In genomic region chr2:142973160-142973821, GRCh38 we compare ENCODE assay signal across 13 cellular contexts.
DNase-seq lines count a peak whose midpoint lies in the region; ATAC-seq and TF ChIP-seq lines count a peak whose summit lies in the region.
"Had no signal": no experiment of that assay in that cellular context is flagged by ENCODE, and none has a peak within 500 bp of the region (broad histone marks: within the 10 kb centered on the region; RNA-seq: fewer than 3 reads in every experiment).

No MANE protein-coding gene starts in this region.

- H3K27me3 ChIP-seq in H9 (ENCODE audit: insufficient read depth, low read length) = no peaks in the 10 kb centered on the region
- H3K27me3 ChIP-seq in esophagus squamous epithelium = no peaks in the 10 kb centered on the region
- no peaks in the 10 kb centered on the region for H3K27me3 ChIP-seq in parathyroid adenoma (ENCODE audit: control insufficient read depth, insufficient read depth, low read length)
- H3K27me3 ChIP-seq in SK-N-SH (ENCODE audit: insufficient read depth) = no peaks in the 10 kb centered on the region
- H3K27me3 ChIP-seq: BLaER1 treated with 17β-estradiol and CSF1 and Interleukin-3, amounts not matched to agents 10 nM and 100 nM; SJSA1 had no signal

- H3T11ph ChIP-seq in H9 (ENCODE audit: low read length) = no peak overlapping the region

- H3F3A ChIP-seq in SK-N-SH (replicated peaks; ENCODE audit: insufficient read depth) = no peaks in the 10 kb centered on the region

- H2AFZ ChIP-seq in H9 (ENCODE audit: low read length) (peak overlapping the region; percentile 23), parathyroid adenoma (peak overlapping the region; percentile 10), SK-N-SH (ENCODE audit: low read depth) (no peak overlapping the region)

- ATAC-seq in HG03521 (IDR thresholded peaks at IDR 0.05; ENCODE audit: unreplicated experiment) = no peak

- H3K18ac ChIP-seq in H9 (ENCODE audit: insufficient read length, low read depth, low read length) = no peak overlapping the region

- no peaks in the 10 kb centered on the region for H3K23me2 ChIP-seq in H9 (ENCODE audit: insufficient read length, low read depth, low read length, poor library complexity, severe bottlenecking)

- no peak overlapping the region for H2AK5ac ChIP-seq in H9 (ENCODE audit: insufficient read length, low read length)

- no peaks in the 10 kb centered on the region for H3K79me1 ChIP-seq in H9 (ENCODE audit: insufficient read depth, low read depth, low read length, poor library complexity, severe bottlenecking)

- H3K9me2 ChIP-seq in SK-N-SH = no peaks in the 10 kb centered on the region

- no CpG with 5 or more reads among the region's 4 CpGs for WGBS in H9 (ENCODE audit: extremely low coverage, insufficient read length, low lambda C conversion rate)
- WGBS in esophagus squamous epithelium, 2 donors = 40 to 43% methylated on average over 4 of the region's 4 CpGs
- WGBS in SK-N-SH (ENCODE audit: low lambda C conversion rate) = 47% methylated on average over 4 of the region's 4 CpGs

- H3K4me3 Mint-ChIP-seq in H9 = no peak overlapping the region

- no peak overlapping the region for H2BK20ac ChIP-seq in H9 (ENCODE audit: low read depth, low read length, poor library complexity, severe bottlenecking)

- no peak overlapping the region for H3K4me2 ChIP-seq in H9 (ENCODE audit: insufficient read depth, insufficient read length, low read length)
- no peak overlapping the region for H3K4me2 ChIP-seq in parathyroid adenoma (ENCODE audit: low read length)
- no peak overlapping the region for H3K4me2 ChIP-seq in SK-N-SH

- H3K56ac ChIP-seq in H9 (ENCODE audit: insufficient read length, low read depth, low read length) = no peak overlapping the region

- peak overlapping the region; percentile 93 to 98 (median 93) for H3K27ac Mint-ChIP-seq in H9

- H3K36me3 ChIP-seq in SK-N-MC (ENCODE audit: insufficient read depth, low read length) = no peaks in the 10 kb centered on the region
- H3K36me3 ChIP-seq in esophagus squamous epithelium = no peaks in the 10 kb centered on the region
- no peaks in the 10 kb centered on the region for H3K36me3 ChIP-seq in parathyroid adenoma (ENCODE audit: control insufficient read depth, insufficient read depth, low read length)
- no peaks in the 10 kb centered on the region for H3K36me3 ChIP-seq in SK-N-SH (replicated peaks in 1 of 2; ENCODE audit: control insufficient read depth in 1 of 2, insufficient read depth in 2 of 2, low read length in 1 of 2)
- H3K36me3 ChIP-seq: SJSA1 had no signal

- H3K36me3 Mint-ChIP-seq in H9 (ENCODE audit: insufficient read depth in 1 of 3, low read depth in 3 of 3) = peaks cover 13 to 17% (median 13%) of the 10 kb centered on the region in 3 experiments; a peak in 6 of 7 replicates

- H3K4ac ChIP-seq in H9 (ENCODE audit: low read depth, low read length) = no peak overlapping the region

- no peak overlapping the region for H3K23ac ChIP-seq in H9 (ENCODE audit: insufficient read length, low read depth, low read length)

- no peak overlapping the region for H4K5ac ChIP-seq in H9 (ENCODE audit: insufficient read length, low read depth, low read length)

- H2BK5ac ChIP-seq in H9 (ENCODE audit: insufficient read length, low read length) = no peak overlapping the region

- CTCF ChIA-PET in SK-N-SH (lab: Yijun Ruan, JAX) = interaction anchor here (1.2 kb wide), 1 partner anchor 8 kb away, joined by 3 read pairs; no protein-coding TSS in a partner anchor

- TF ChIP-seq POLR2A in esophagus squamous epithelium (IDR thresholded peaks at IDR 0.05) = no peak

- intact Hi-C loops in esophagus squamous epithelium (cut with DNase I) = no loop called here

- no peak overlapping the region for H3K9ac ChIP-seq in H9 (ENCODE audit: extremely low read depth, insufficient read length, low read length)
- H3K9ac ChIP-seq in SK-N-MC (ENCODE audit: insufficient read length) = no peak overlapping the region
- no peak overlapping the region for H3K9ac ChIP-seq in parathyroid adenoma
- H3K9ac ChIP-seq in SK-N-SH = no peak overlapping the region

- POLR2A ChIA-PET in SK-N-SH (lab: Yijun Ruan, JAX) = no interaction called here

- H2BK120ac ChIP-seq in H9 (ENCODE audit: low read depth, low read length, poor library complexity, severe bottlenecking) = no peak overlapping the region

- H4K20me1 ChIP-seq in H9 (ENCODE audit: control insufficient read depth, insufficient read depth, insufficient read length) = no peaks in the 10 kb centered on the region
- H4K20me1 ChIP-seq in SK-N-SH (ENCODE audit: insufficient read depth) = no peaks in the 10 kb centered on the region

- H3K4me1 ChIP-seq in H9 (ENCODE audit: insufficient read depth, low read length) (peaks cover 15% of the 10 kb centered on the region), esophagus squamous epithelium (peaks cover 7 to 26% (median 14%) of the 10 kb centered on the region in 3 donors), parathyroid adenoma (no peaks in the 10 kb centered on the region), SK-N-SH (ENCODE audit: control insufficient read depth in 1 of 2, insufficient read depth in 2 of 2, low read depth in 1 of 2, low read length in 1 of 2) (no peaks in the 10 kb centered on the region; a peak in 1 of 4 replicates)

- TF ChIP-seq CTCF in H9 (conservative IDR thresholded peaks at IDR 0.05) (no peak), esophagus squamous epithelium (IDR thresholded peaks at IDR 0.05) (no peak), parathyroid adenoma (IDR thresholded peaks at IDR 0.05) (no peak), SK-N-SH (IDR thresholded peaks at IDR 0.05) (no peak)

- DNase-seq in H9 (no peak), SK-N-MC (ENCODE audit: low read depth, low spot score) (no peak), esophagus squamous epithelium (lab: John Stamatoyannopoulos, UW) (no peak), SK-N-SH (no peak), NCI-H2227 (lab: John Stamatoyannopoulos, UW; ENCODE audit: unreplicated experiment) (no peak)
- DNase-seq in stimulated activated naive CD4-positive, alpha-beta T cell treated with Interleukin-2 at 50 U/mL for 16 hours (lab: John Stamatoyannopoulos, UW) = no peak
- DNase-seq: activated effector memory CD4-positive, alpha-beta T cell treated with anti-CD3 and anti-CD28 coated beads, Interleukin-2, amount 50 U/mL, for 16 hours; EL; NCI-H2171 treated with DMSO at 0.1 percent for 48 hours had no signal

- no peaks in the 10 kb centered on the region for H3K9me3 ChIP-seq in H9 (ENCODE audit: control insufficient read depth, low read depth, low read length)
- no peaks in the 10 kb centered on the region for H3K9me3 ChIP-seq in SK-N-MC (ENCODE audit: low read depth, low read length)
- H3K9me3 ChIP-seq in esophagus squamous epithelium = no peaks in the 10 kb centered on the region
- no peaks in the 10 kb centered on the region for H3K9me3 ChIP-seq in parathyroid adenoma (ENCODE audit: control insufficient read depth, low read length)
- H3K9me3 ChIP-seq in SK-N-SH = no peaks in the 10 kb centered on the region
- H3K9me3 ChIP-seq: BLaER1 treated with 17β-estradiol and CSF1 and Interleukin-3, amounts not matched to agents 10 nM and 100 nM; SJSA1 had no signal

- H2BK15ac ChIP-seq in H9 (ENCODE audit: low read depth, low read length) = no peak overlapping the region

- H3K79me2 ChIP-seq in H9 (ENCODE audit: insufficient read depth, low read length) = no peaks in the 10 kb centered on the region
- H3K79me2 ChIP-seq in parathyroid adenoma = no peaks in the 10 kb centered on the region
- no peaks in the 10 kb centered on the region for H3K79me2 ChIP-seq in SK-N-SH (ENCODE audit: insufficient read depth)

- H4K8ac ChIP-seq in H9 (replicated peaks; ENCODE audit: insufficient read length, low read depth, low read length) = no peak overlapping the region

- H3K27me3 Mint-ChIP-seq in H9 (ENCODE audit: low read depth) = no peaks in the 10 kb centered on the region

- H3K27ac ChIP-seq in H9 (ENCODE audit: insufficient read length, low read depth, low read length) (peak overlapping the region; percentile 97), SK-N-MC (peak overlapping the region; percentile 95), esophagus squamous epithelium (peak overlapping the region; percentile 37 to 72 (median 62)), parathyroid adenoma (no peak overlapping the region), SK-N-SH (ENCODE audit: low read depth in 2 of 2, low read length in 1 of 2) (no peak overlapping the region)
- H3K27ac ChIP-seq: SJSA1 had no signal

- peaks cover 35 to 39% of the 10 kb centered on the region in 2 experiments for H3K4me1 Mint-ChIP-seq in H9

- H2BK12ac ChIP-seq in H9 (ENCODE audit: insufficient read length, low read depth, low read length) = no peak overlapping the region

- H3K4me3 ChIP-seq in SK-N-MC (no peak overlapping the region), esophagus squamous epithelium (no peak overlapping the region), parathyroid adenoma (ENCODE audit: low read depth, low read length) (no peak overlapping the region), SK-N-SH (ENCODE audit: low read depth in 2 of 2, low read length in 1 of 2) (no peak overlapping the region)
- H3K4me3 ChIP-seq: SJSA1 had no signal

- no peak for TF ChIP-seq EP300 in SK-N-SH (IDR thresholded peaks at IDR 0.05; ENCODE audit: borderline replicate concordance in 1 of 2, low read depth in 1 of 2, low read length in 1 of 2)

- H3K14ac ChIP-seq in H9 (ENCODE audit: insufficient read depth, low read length) = no peak overlapping the region

- no peak overlapping the region for H4K91ac ChIP-seq in H9 (ENCODE audit: insufficient read length, low read depth, low read length)

- H3K9me3 Mint-ChIP-seq in H9 = peaks cover 3 to 5% of the 10 kb centered on the region in 2 experiments; a peak in 3 of 5 replicates

- no peak for TF ChIP-seq RAD21 in SK-N-SH (IDR thresholded peaks at IDR 0.05; ENCODE audit: low read length)

TF ChIP-seq in SK-N-SH, 30 proteins besides CTCF, POLR2A, EP300 and RAD21:
- TF ChIP-seq USF1 (IDR thresholded peaks at IDR 0.05; ENCODE audit: borderline replicate concordance, low read depth) (no peak), TEAD4 (IDR thresholded peaks at IDR 0.05; ENCODE audit: borderline replicate concordance, insufficient read depth) (no peak), NFIC (IDR thresholded peaks at IDR 0.05; ENCODE audit: borderline replicate concordance) (no peak), EZH2phosphoT487 (IDR thresholded peaks at IDR 0.05; ENCODE audit: borderline replicate concordance, low read depth) (no peak)
TF ChIP-seq in SK-N-SH: peak in this region for 0.

Comparison
In these comparisons a context has a peak if more than half of its experiments do, and no peak if none do; other contexts are left out.
1. H3K27ac ChIP-seq: peak in H9 (single experiment), SK-N-MC (single experiment) and esophagus squamous epithelium (4 of 4); none in parathyroid adenoma (single experiment) and SK-N-SH (0 of 2).